1 cellular context compared by ENCODE assay signal in genomic region chr3:46022909-46023785, GRCh38.
TF ChIP-seq lines count a peak whose summit lies in the region.

No MANE protein-coding gene starts in this region.

TF ChIP-seq in K562, 482 proteins besides CTCF, POLR2A, EP300 and RAD21 (continued from another document and continues in another):
- TF ChIP-seq ATF3 (IDR thresholded peaks at IDR 0.05), result peak; percentile 81
- TF ChIP-seq ATF3 (CRISPR knock-in tag; conservative IDR thresholded peaks at IDR 0.05), result no peak
- TF ChIP-seq ZBTB40 (IDR thresholded peaks at IDR 0.05), result peak; percentile 19; the same call in 1 of the 2 replicates
- no peak for TF ChIP-seq ZBTB40 (CRISPR knock-in tag; IDR thresholded peaks at IDR 0.05)
- TF ChIP-seq MYC (IDR thresholded peaks at IDR 0.05; ENCODE audit: low read depth, low read length), result peak; percentile 43; the same call in 1 of the 2 replicates
- no peak for TF ChIP-seq MYC (CRISPR knock-in tag; IDR thresholded peaks at IDR 0.05; ENCODE audit: borderline replicate concordance, low read depth)
- TF ChIP-seq NRF1 (conservative IDR thresholded peaks at IDR 0.05 in 1 of 2, IDR thresholded peaks at IDR 0.05 in 1 of 2), result peak; percentile 81 to 83
- no peak for TF ChIP-seq CAMTA2 (CRISPR knock-in tag; conservative IDR thresholded peaks at IDR 0.05)
- TF ChIP-seq MAZ (CRISPR knock-in tag; conservative IDR thresholded peaks at IDR 0.05 in 1 of 2, IDR thresholded peaks at IDR 0.05 in 1 of 2), result peak; percentile 32 to 42; a peak in 1 of 4 replicates
- TF ChIP-seq HCFC1 (IDR thresholded peaks at IDR 0.05; ENCODE audit: low read depth, low read length), result peak; percentile 28; the same call in 1 of the 2 replicates
- 0 out of 2 replicates have a peak, but pooled peaks have one; percentile 18 for TF ChIP-seq FOSL1 (tag; conservative IDR thresholded peaks at IDR 0.05)
- TF ChIP-seq ERF (CRISPR knock-in tag; IDR thresholded peaks at IDR 0.05), result no peak
- TF ChIP-seq ELF1 (tag; IDR thresholded peaks at IDR 0.05), result peak; percentile 70
- peak; percentile 69 for TF ChIP-seq ZBTB12 (CRISPR knock-in tag; IDR thresholded peaks at IDR 0.05)
- TF ChIP-seq TAF7 (tag; IDR thresholded peaks at IDR 0.05), result 0 out of 2 replicates have a peak, but pooled peaks have one; percentile 49
- no peak for TF ChIP-seq THAP7 (CRISPR knock-in tag; IDR thresholded peaks at IDR 0.05)
- no peak for TF ChIP-seq NR2C2 (CRISPR knock-in tag; IDR thresholded peaks at IDR 0.05)
- peak; percentile 77 for TF ChIP-seq NR2C2 (tag; IDR thresholded peaks at IDR 0.05)
- TF ChIP-seq KDM5B (IDR thresholded peaks at IDR 0.05; ENCODE audit: insufficient replicate concordance, low read depth, low read length), result peak; percentile 62
- TF ChIP-seq HNRNPLL (IDR thresholded peaks at IDR 0.05; ENCODE audit: low read depth, low read length, poor library complexity, severe bottlenecking), result peak; percentile 75
- TF ChIP-seq JUND (IDR thresholded peaks at IDR 0.05; ENCODE audit: borderline replicate concordance, low read depth, low read length), result peak; percentile 34; the same call in 1 of the 2 replicates
- TF ChIP-seq JUND (tag; IDR thresholded peaks at IDR 0.05; ENCODE audit: borderline replicate concordance, low read depth, low read length), result peak; percentile 18; the same call in 1 of the 3 replicates
- peak; percentile 25; the same call in 1 of the 2 replicates for TF ChIP-seq NR2C1 (IDR thresholded peaks at IDR 0.05)
- TF ChIP-seq NR2C1 (tag; IDR thresholded peaks at IDR 0.05), result peak; percentile 20; the same call in 1 of the 2 replicates
- TF ChIP-seq PRMT5 (CRISPR knock-in tag; IDR thresholded peaks at IDR 0.05), result no peak
- TF ChIP-seq SOX6 (IDR thresholded peaks at IDR 0.05), result 0 out of 2 replicates have a peak, but pooled peaks have one; percentile 16
- TF ChIP-seq GABPA (tag; conservative IDR thresholded peaks at IDR 0.05; ENCODE audit: low read depth), result 0 out of 2 replicates have a peak, but pooled peaks have one; percentile 28
- peak; percentile 89 for TF ChIP-seq RBFOX2 (IDR thresholded peaks at IDR 0.05; ENCODE audit: low read depth, low read length)
- TF ChIP-seq CC2D1A (IDR thresholded peaks at IDR 0.05), result no peak
- no peak; the same call in 1 of the 2 replicates for TF ChIP-seq CUX1 (CRISPR knock-in tag; IDR thresholded peaks at IDR 0.05)
- no peak for TF ChIP-seq SIX5 (IDR thresholded peaks at IDR 0.05; ENCODE audit: borderline replicate concordance in 1 of 2, insufficient read depth in 1 of 2, low read depth in 1 of 2, low read length in 2 of 2)
- peak; percentile 80; the same call in 1 of the 2 replicates for TF ChIP-seq ZBTB7A (IDR thresholded peaks at IDR 0.05; ENCODE audit: borderline replicate concordance, control insufficient read depth, low read depth, low read length)
- 0 out of 2 replicates have a peak, but pooled peaks have one; percentile 47 for TF ChIP-seq NBN (IDR thresholded peaks at IDR 0.05; ENCODE audit: low read depth)
- TF ChIP-seq NCOA1 (IDR thresholded peaks at IDR 0.05; ENCODE audit: low read depth), result no peak
- 0 out of 2 replicates have a peak, but pooled peaks have one; percentile 52 for TF ChIP-seq ZBTB2 (IDR thresholded peaks at IDR 0.05)
- no peak for TF ChIP-seq ZNF639 (CRISPR knock-in tag; conservative IDR thresholded peaks at IDR 0.05 in 1 of 2, IDR thresholded peaks at IDR 0.05 in 1 of 2)
- TF ChIP-seq CREM (IDR thresholded peaks at IDR 0.05; ENCODE audit: low read depth), result peak; percentile 89
- TF ChIP-seq POLR2G (IDR thresholded peaks at IDR 0.05; ENCODE audit: low read depth, low read length), result peak; percentile 90
- TF ChIP-seq RB1 (IDR thresholded peaks at IDR 0.05; ENCODE audit: low read depth), result 0 out of 2 replicates have a peak, but pooled peaks have one; percentile 22
